Comparison of ENCODE assay signal across 31 cellular contexts in genomic region chr10:23870612-23871011, GRCh38.
"Had no signal": no experiment of that assay in that cellular context is flagged by ENCODE, and none has a peak within 500 bp of the region (broad histone marks: within the 10 kb centered on the region; RNA-seq: fewer than 3 reads in every experiment).

No MANE protein-coding gene starts in this region.

- DNase-seq: activated B cell treated with CpG ODN at 0.5 μM for 24 hours; activated CD4-positive, alpha-beta T cell treated with anti-CD3 and anti-CD28 coated beads, Interleukin-2, amount 50 U/mL, for 1 hour; activated CD8-positive, alpha-beta T cell treated with anti-CD3 and anti-CD28 coated beads for 36 hours; activated naive CD8-positive, alpha-beta T cell treated with anti-CD3 and anti-CD28 coated beads, Interleukin-2, amount 50 U/mL, for 24 hours; activated T-cell treated with anti-CD3 and anti-CD28 coated beads, Interleukin-2, amount 50 U/mL, for 4 hours; central memory CD4-positive, alpha-beta T cell; endodermal cell; foreskin fibroblast; head of caudate nucleus; hippocampal formation; immature natural killer cell; kidney; left colon; naive thymus-derived CD4-positive, alpha-beta T cell; nucleus accumbens; right cardiac atrium; stimulated activated CD4-positive, alpha-beta T cell treated with anti-CD3 and anti-CD28 coated beads, Interleukin-15, amount 100 ng/mL, for 24 hours; stimulated activated CD4-positive, alpha-beta T cell treated with anti-CD3 and anti-CD28 coated beads, Interleukin-2, amount 100 ng/mL, for 24 hours; stimulated activated naive CD4-positive, alpha-beta T cell; T1000; tibial artery; upper lobe of right lung had no signal

- H3K4me3 Mint-ChIP-seq: activated B cell treated with CpG ODN at 0.5 μM for 24 hours; activated CD8-positive, alpha-beta T cell treated with anti-CD3 and anti-CD28 coated beads for 36 hours; activated naive CD4-positive, alpha-beta T cell treated with anti-CD3 and anti-CD28 coated beads, Interleukin-2, amount 50 U/mL, for 24 hours; activated naive CD8-positive, alpha-beta T cell treated with anti-CD3 and anti-CD28 coated beads, Interleukin-2, amount 50 U/mL, for 24 hours; activated T-cell treated with anti-CD3 and anti-CD28 coated beads, Interleukin-2, amount 50 U/mL, for 4 hours; activated T-helper 17 cell treated with anti-CD3 and anti-CD28 coated beads, Interleukin-2, amount 50 U/mL, for 72 hours; dendritic cell treated with granulocyte-macrophage colony-stimulating factor and Interleukin-4, amounts not matched to agents 40 ng/mL and 50 ng/mL, for 4 days; endodermal cell; mesothelial cell of epicardium; naive thymus-derived CD4-positive, alpha-beta T cell; neural crest cell had no signal

- H3K4me3 ChIP-seq: breast epithelium, suprapubic skin, tibial artery, upper lobe of right lung had no signal

- H3K9me3 ChIP-seq: breast epithelium, suprapubic skin, tibial artery, upper lobe of right lung had no signal

- H3K36me3 Mint-ChIP-seq: activated naive CD4-positive, alpha-beta T cell treated with anti-CD3 and anti-CD28 coated beads, Interleukin-2, amount 50 U/mL, for 24 hours; mesothelial cell of epicardium; naive thymus-derived CD4-positive, alpha-beta T cell had no signal

- H3K36me3 ChIP-seq: breast epithelium, suprapubic skin, tibial artery, upper lobe of right lung had no signal

- FAIRE-seq: kidney had no signal

- ATAC-seq: activated CD8-positive, alpha-beta T cell treated with anti-CD3 and anti-CD28 coated beads for 36 hours; activated naive CD8-positive, alpha-beta T cell treated with anti-CD3 and anti-CD28 coated beads, Interleukin-2, amount 50 U/mL, for 24 hours; activated T-cell treated with anti-CD3 and anti-CD28 coated beads, Interleukin-2, amount 50 U/mL, for 4 hours; activated T-helper 17 cell treated with anti-CD3 and anti-CD28 coated beads, Interleukin-2, amount 50 U/mL, for 72 hours; esophagus mucosa; left colon; naive thymus-derived CD4-positive, alpha-beta T cell; right cardiac atrium; upper lobe of right lung had no signal

- H3K4me1 ChIP-seq: breast epithelium, parathyroid adenoma, tibial artery, upper lobe of right lung had no signal

- H3K4me1 Mint-ChIP-seq: activated B cell treated with CpG ODN at 0.5 μM for 24 hours; activated naive CD4-positive, alpha-beta T cell treated with anti-CD3 and anti-CD28 coated beads, Interleukin-2, amount 50 U/mL, for 24 hours; activated naive CD8-positive, alpha-beta T cell treated with anti-CD3 and anti-CD28 coated beads, Interleukin-2, amount 50 U/mL, for 24 hours; activated T-helper 17 cell treated with anti-CD3 and anti-CD28 coated beads, Interleukin-2, amount 50 U/mL, for 72 hours had no signal

- H3K79me2 ChIP-seq: parathyroid adenoma had no signal

- H3K27me3 ChIP-seq: breast epithelium, suprapubic skin, tibial artery, upper lobe of right lung had no signal

- H3K27ac ChIP-seq: parathyroid adenoma, suprapubic skin, tibial artery, upper lobe of right lung had no signal

- H2AFZ ChIP-seq: parathyroid adenoma had no signal

- H3K9me3 Mint-ChIP-seq: activated B cell treated with CpG ODN at 0.5 μM for 24 hours; activated CD8-positive, alpha-beta T cell treated with anti-CD3 and anti-CD28 coated beads for 36 hours; activated naive CD4-positive, alpha-beta T cell treated with anti-CD3 and anti-CD28 coated beads, Interleukin-2, amount 50 U/mL, for 24 hours; activated naive CD8-positive, alpha-beta T cell treated with anti-CD3 and anti-CD28 coated beads, Interleukin-2, amount 50 U/mL, for 24 hours; activated T-cell treated with anti-CD3 and anti-CD28 coated beads, Interleukin-2, amount 50 U/mL, for 4 hours; dendritic cell treated with granulocyte-macrophage colony-stimulating factor and Interleukin-4, amounts not matched to agents 40 ng/mL and 50 ng/mL, for 4 days; endodermal cell; neural crest cell had no signal

- H3K27ac Mint-ChIP-seq: activated B cell treated with CpG ODN at 0.5 μM for 24 hours; activated CD8-positive, alpha-beta T cell treated with anti-CD3 and anti-CD28 coated beads for 36 hours; activated naive CD4-positive, alpha-beta T cell treated with anti-CD3 and anti-CD28 coated beads, Interleukin-2, amount 50 U/mL, for 24 hours; activated naive CD8-positive, alpha-beta T cell treated with anti-CD3 and anti-CD28 coated beads, Interleukin-2, amount 50 U/mL, for 24 hours; activated T-helper 17 cell treated with anti-CD3 and anti-CD28 coated beads, Interleukin-2, amount 50 U/mL, for 72 hours; dendritic cell treated with granulocyte-macrophage colony-stimulating factor and Interleukin-4, amounts not matched to agents 40 ng/mL and 50 ng/mL, for 4 days; endodermal cell; immature natural killer cell; naive thymus-derived CD4-positive, alpha-beta T cell had no signal

- H3K27me3 Mint-ChIP-seq: dendritic cell treated with granulocyte-macrophage colony-stimulating factor and Interleukin-4, amounts not matched to agents 40 ng/mL and 50 ng/mL, for 4 days had no signal

- H3K9ac ChIP-seq: parathyroid adenoma had no signal
